In the genomic region with DNA sequence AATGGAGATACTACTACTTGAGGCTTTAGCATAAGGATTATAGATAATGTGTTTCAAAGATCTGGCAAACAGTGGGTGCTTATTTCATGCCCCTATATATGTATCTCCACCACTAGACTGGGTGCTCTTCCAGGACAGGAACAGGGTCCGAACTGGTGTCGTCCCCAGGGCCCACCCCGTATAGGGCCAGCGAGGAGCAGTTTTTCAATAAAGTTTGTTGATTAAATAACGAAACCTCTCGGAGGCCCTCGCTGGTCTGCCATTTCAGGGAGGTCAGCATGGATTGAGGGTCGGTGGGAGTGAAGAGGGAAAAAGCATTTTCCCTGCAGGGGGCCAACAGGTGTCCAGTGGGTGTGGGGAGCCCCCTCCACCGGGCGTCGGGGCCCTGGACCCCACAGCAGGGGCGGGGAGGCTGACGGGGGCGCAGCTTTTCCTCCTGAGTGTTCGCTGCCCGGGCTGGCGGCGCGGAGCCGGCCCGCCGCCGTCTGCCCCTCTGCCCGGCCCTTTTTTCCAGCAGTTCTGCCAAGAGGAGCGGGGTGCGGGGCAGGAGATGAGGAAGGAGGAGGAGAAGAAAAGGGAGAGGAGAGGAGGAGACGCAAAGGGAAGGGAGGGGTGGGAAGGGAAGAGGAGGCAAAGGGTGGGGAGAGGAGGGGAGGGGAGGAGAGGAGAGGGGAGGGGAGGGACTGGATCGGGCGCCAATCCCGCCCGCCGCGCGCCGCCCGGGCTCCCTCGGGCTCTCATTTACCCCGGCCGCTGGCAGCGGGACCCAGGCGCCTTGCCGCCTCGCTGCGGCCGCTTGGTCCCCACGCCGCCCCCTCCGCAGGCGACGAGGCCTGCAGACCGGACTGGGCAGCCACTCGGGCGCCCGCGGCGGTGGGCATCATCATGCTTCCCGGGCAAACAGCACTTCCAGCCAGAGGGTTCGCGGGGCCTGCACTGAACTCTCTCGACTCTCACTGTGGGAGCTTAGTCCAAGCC, we compare ENCODE assay signal across 8 cellular contexts.
A peak's percentile ranks its signal among the peaks of the same experiment; 100 is the strongest.
DNase-seq lines count a peak whose midpoint lies in the region; ATAC-seq, FAIRE-seq and TF ChIP-seq lines count a peak whose summit lies in the region.

No MANE protein-coding gene starts in this region.

- peak; percentile 72 for DNase-seq in SK-N-SH
- no peak for DNase-seq in K562 (ENCODE audit: extremely low read depth in 1 of 4, low spot score in 3 of 4)
- DNase-seq in retinal pigment epithelial cell (ENCODE audit: low read depth) = peak; percentile 3
- DNase-seq in activated CD4-positive, CD25-positive, alpha-beta regulatory T cell (lab: John Stamatoyannopoulos, UW) = no peak
- no peak for DNase-seq in Calu3

- H3K4me1 ChIP-seq in SK-N-SH (ENCODE audit: control insufficient read depth in 1 of 2, insufficient read depth in 2 of 2, low read depth in 1 of 2, low read length in 1 of 2) (peaks cover 0 to 2% of the 10 kb centered on the region in 2 experiments; a peak in 1 of 4 replicates), K562 (replicated peaks in 1 of 2; ENCODE audit: control insufficient read depth in 2 of 2, insufficient read depth in 2 of 2, low read length in 2 of 2) (peaks cover 0 to 5% of the 10 kb centered on the region in 2 experiments; a peak in 1 of 5 replicates), iPS-15b (ENCODE audit: control insufficient read depth, insufficient read depth, low read length) (peaks cover 3% of the 10 kb centered on the region)

- no peaks in the 10 kb centered on the region for H4K20me1 ChIP-seq in SK-N-SH (ENCODE audit: insufficient read depth)
- peaks cover 6% of the 10 kb centered on the region; the same call in 1 of the 2 replicates for H4K20me1 ChIP-seq in K562 (replicated peaks; ENCODE audit: control insufficient read depth, insufficient read depth, low read length)

- no peaks in the 10 kb centered on the region for H3K9me3 ChIP-seq in SK-N-SH
- H3K9me3 ChIP-seq in K562 (replicated peaks; ENCODE audit: control insufficient read depth, insufficient read depth, low read depth, low read length) = no peaks in the 10 kb centered on the region
- H3K9me3 ChIP-seq in iPS-15b (ENCODE audit: control insufficient read depth, insufficient read depth, low read length) = no peaks in the 10 kb centered on the region

- no peak for TF ChIP-seq EP300 in SK-N-SH (IDR thresholded peaks at IDR 0.05; ENCODE audit: borderline replicate concordance in 1 of 2, low read depth in 1 of 2, low read length in 1 of 2)
- no peak for TF ChIP-seq EP300 in K562 (IDR thresholded peaks at IDR 0.05; ENCODE audit: low read length)

- POLR2A ChIA-PET in SK-N-SH (lab: Yijun Ruan, JAX) (no interaction called here), K562 (lab: Yijun Ruan, JAX) (no interaction called here)

- CTCF ChIA-PET in SK-N-SH (lab: Yijun Ruan, JAX) (interaction anchor here (1.3 kb wide), 1 partner anchor 48 kb away, joined by 3 read pairs; no protein-coding TSS in a partner anchor), K562 (lab: Yijun Ruan, JAX; ENCODE audit: low intra/inter-chr PET ratio) (no interaction called here), Calu3 (lab: Charles Lee) (no interaction called here)

- in situ Hi-C loops in K562 (cut with MboI) = no loop called here

- H3K27me3 Mint-ChIP-seq in Calu3 (ENCODE audit: unreplicated experiment) = peaks cover 95% of the 10 kb centered on the region

- H3K36me3 ChIP-seq in SK-N-SH (replicated peaks in 1 of 2; ENCODE audit: control insufficient read depth in 1 of 2, insufficient read depth in 2 of 2, low read length in 1 of 2) (no peaks in the 10 kb centered on the region), K562 (ENCODE audit: control insufficient read depth, insufficient read depth, low read length) (no peaks in the 10 kb centered on the region), iPS-15b (ENCODE audit: control insufficient read depth, insufficient read depth, low read length) (no peaks in the 10 kb centered on the region)

- no peaks in the 10 kb centered on the region for H3F3A ChIP-seq in SK-N-SH (replicated peaks; ENCODE audit: insufficient read depth)

- H3K4me1 Mint-ChIP-seq in Calu3 (ENCODE audit: low read depth, unreplicated experiment) = no peaks in the 10 kb centered on the region

- no peaks in the 10 kb centered on the region for H3K9me1 ChIP-seq in K562 (ENCODE audit: control insufficient read depth, insufficient read depth, low read length)

- no peak overlapping the region for H3K27ac ChIP-seq in SK-N-SH (ENCODE audit: low read depth in 2 of 2, low read length in 1 of 2)
- H3K27ac ChIP-seq in K562 (ENCODE audit: extremely low read depth, low read depth, low read length) = no peak overlapping the region

- TF ChIP-seq RAD21 in SK-N-SH (IDR thresholded peaks at IDR 0.05; ENCODE audit: low read length) (no peak), K562 (CRISPR knock-in tag; conservative IDR thresholded peaks at IDR 0.05 in 1 of 2, IDR thresholded peaks at IDR 0.05 in 1 of 2) (no peak)

- TF ChIP-seq CTCF in SK-N-SH (IDR thresholded peaks at IDR 0.05) (no peak), K562 (IDR thresholded peaks at IDR 0.05 in 2 of 3, conservative IDR thresholded peaks at IDR 0.05 in 1 of 3; ENCODE audit: insufficient read depth in 2 of 3, low read depth in 1 of 3, low read length in 3 of 3) (no peak), retinal pigment epithelial cell (conservative IDR thresholded peaks at IDR 0.05; ENCODE audit: low read depth, low read length) (no peak), Calu3 (IDR thresholded peaks at IDR 0.05; ENCODE audit: unreplicated experiment) (no peak)

- no peak overlapping the region for H3K4me2 ChIP-seq in SK-N-SH
- H3K4me2 ChIP-seq in K562 (ENCODE audit: insufficient read depth, low read length) = no peak overlapping the region

- BruUV-seq in K562 (replicated peaks; lab: Mats Ljungman, UMichigan) (no TSS peak), Calu3 (replicated peaks; lab: Mats Ljungman, UMichigan) (no TSS peak)

- no peaks in the 10 kb centered on the region for H3K9me2 ChIP-seq in SK-N-SH

- TF ChIP-seq POLR2A in K562 (conservative IDR thresholded peaks at IDR 0.05) = no peak

- no peak overlapping the region for H3K4me3 Mint-ChIP-seq in Calu3 (ENCODE audit: low read depth, unreplicated experiment)

- ATAC-seq in SK-N-SH treated with all-trans-retinoic acid at 6 μM for 48 hours (no peak), K562 (no peak), GM21825 (IDR thresholded peaks at IDR 0.05; ENCODE audit: unreplicated experiment) (no peak)

- WGBS in SK-N-SH (ENCODE audit: low lambda C conversion rate) = 50% methylated on average over 49 of the region's 60 CpGs
- 4% methylated on average over 39 of the region's 60 CpGs for WGBS in K562 (ENCODE audit: insufficient coverage, low coverage, missing lambda C conversion rate)

- no peaks in the 10 kb centered on the region for H3K36me3 Mint-ChIP-seq in Calu3 (ENCODE audit: insufficient read depth, unreplicated experiment)

- H2AFZ ChIP-seq in SK-N-SH (ENCODE audit: low read depth) (no peak overlapping the region), K562 (ENCODE audit: low read depth, low read length) (no peak overlapping the region)

- H3K27me3 ChIP-seq in SK-N-SH (ENCODE audit: insufficient read depth) (no peaks in the 10 kb centered on the region; the same call in 1 of the 2 replicates), K562 (ENCODE audit: control insufficient read depth in 2 of 2, insufficient read depth in 2 of 2, low read length in 2 of 2) (peaks cover 35 to 51% of the 10 kb centered on the region in 2 experiments), iPS-15b (ENCODE audit: control insufficient read depth, insufficient read depth, low read length) (peaks cover 36% of the 10 kb centered on the region)

- intact Hi-C loops in K562 (cut with micrococcal nuclease) (no loop called here), Calu3 (cut with micrococcal nuclease; ENCODE audit: unreplicated experiment) (loop anchor here (5.0 kb wide), 1 partner anchor 228 kb away; no protein-coding TSS in a partner anchor)

- no peaks in the 10 kb centered on the region for H3K79me2 ChIP-seq in SK-N-SH (ENCODE audit: insufficient read depth)
- H3K79me2 ChIP-seq in K562 (ENCODE audit: control insufficient read depth, insufficient read depth, low read length) = no peaks in the 10 kb centered on the region

- no peak overlapping the region for H3K4me3 ChIP-seq in SK-N-SH (ENCODE audit: low read depth in 2 of 2, low read length in 1 of 2)
- H3K4me3 ChIP-seq in K562 = no peak overlapping the region
- H3K4me3 ChIP-seq in iPS-15b (ENCODE audit: low read depth, low read length) = peak overlapping the region; percentile 66
- peak overlapping the region; percentile 42 for H3K4me3 ChIP-seq in retinal pigment epithelial cell (ENCODE audit: low read length)

- H3K27ac Mint-ChIP-seq in Calu3 (ENCODE audit: unreplicated experiment) = no peak overlapping the region

- no peak for FAIRE-seq in K562 (lab: Jason Lieb, UNC)

- no peaks in the 10 kb centered on the region for H3K9me3 Mint-ChIP-seq in Calu3 (ENCODE audit: low read depth, unreplicated experiment)

- no peak overlapping the region for H3K9ac ChIP-seq in SK-N-SH
- no peak overlapping the region for H3K9ac ChIP-seq in K562 (ENCODE audit: insufficient read depth in 1 of 2, low read depth in 2 of 2, low read length in 2 of 2)
- peak overlapping the region; percentile 54 for H3K9ac ChIP-seq in iPS-15b (ENCODE audit: low read depth, low read length)

TF ChIP-seq in SK-N-SH, 30 proteins besides CTCF, POLR2A, EP300 and RAD21 (continues in another document):
- TF ChIP-seq USF1 (IDR thresholded peaks at IDR 0.05; ENCODE audit: borderline replicate concordance, low read depth) = no peak

TF ChIP-seq in SK-N-SH treated with all-trans-retinoic acid at 6 μM for 48 hours, 23 proteins besides CTCF, POLR2A, EP300 and RAD21 (continues in another document):
- TF ChIP-seq PPARA (CRISPR knock-in tag; IDR thresholded peaks at IDR 0.05; ENCODE audit: borderline replicate concordance) (no peak), ZNF70 (CRISPR knock-in tag; IDR thresholded peaks at IDR 0.05) (no peak)

TF ChIP-seq in K562, 482 proteins besides CTCF, POLR2A, EP300 and RAD21 (continues in another document):
- no peak for TF ChIP-seq RBFOX2 (IDR thresholded peaks at IDR 0.05; ENCODE audit: low read depth, low read length)

Comparison
In these comparisons a context has a peak if more than half of its experiments do, and no peak if none do; other contexts are left out.
1. DNase-seq: peak in SK-N-SH (single experiment) and retinal pigment epithelial cell (single experiment); none in K562 (0 of 4), activated CD4-positive, CD25-positive, alpha-beta regulatory T cell (0 of 4) and Calu3 (single experiment).
2. H3K4me3 ChIP-seq: peak in iPS-15b (single experiment) and retinal pigment epithelial cell (single experiment); none in SK-N-SH (0 of 2) and K562 (single experiment).